In genomic region chr22:50268655-50269113, GRCh38 we compare ENCODE assay signal across 12 cellular contexts. TPM values are rescaled to one million over a fixed set of nuclear protein-coding genes. Genes with fewer than 3 reads are reported as not detected.
DNase-seq lines count a peak whose midpoint lies in the region; ATAC-seq and TF ChIP-seq lines count a peak whose summit lies in the region.
"Had no signal": no experiment of that assay in that cellular context is flagged by ENCODE, and none has a peak within 500 bp of the region (broad histone marks: within the 10 kb centered on the region; RNA-seq: fewer than 3 reads in every experiment).

No MANE protein-coding gene starts in this region.

- no peak for ATAC-seq in stimulated activated naive CD8-positive, alpha-beta T cell treated with anti-CD3 and anti-CD28 coated beads, Interleukin-15, amount 100 ng/mL, for 72 hours
- no peak for ATAC-seq in T-cell (replicated peaks in 1 of 4)
- ATAC-seq in GM18858 (IDR thresholded peaks at IDR 0.05; ENCODE audit: unreplicated experiment) = no peak
- ATAC-seq in GM21619 (IDR thresholded peaks at IDR 0.05; ENCODE audit: unreplicated experiment) = no peak
- ATAC-seq: foreskin keratinocyte had no signal

- CTCF ChIA-PET in T-cell (lab: Charles Lee) = no interaction called here

- H3K27ac Mint-ChIP-seq in stimulated activated naive CD8-positive, alpha-beta T cell treated with anti-CD3 and anti-CD28 coated beads, Interleukin-15, Interleukin-2, amounts not matched to agents 100 ng/mL and 50 ng/mL, for 24 hours = no peak overlapping the region
- no peak overlapping the region for H3K27ac Mint-ChIP-seq in stimulated activated naive CD8-positive, alpha-beta T cell treated with anti-CD3 and anti-CD28 coated beads, Interleukin-15, amount 100 ng/mL, for 72 hours
- H3K27ac Mint-ChIP-seq in T-cell (no peak overlapping the region), immature natural killer cell (no peak overlapping the region)

- peak overlapping the region; percentile 7 for H3K4me3 Mint-ChIP-seq in stimulated activated naive CD8-positive, alpha-beta T cell treated with anti-CD3 and anti-CD28 coated beads, Interleukin-15, Interleukin-2, amounts not matched to agents 100 ng/mL and 50 ng/mL, for 24 hours
- H3K4me3 Mint-ChIP-seq in stimulated activated naive CD8-positive, alpha-beta T cell treated with anti-CD3 and anti-CD28 coated beads, Interleukin-15, amount 100 ng/mL, for 72 hours = peak overlapping the region in 1 of 2 donors; percentile 0
- H3K4me3 Mint-ChIP-seq in T-cell (peak overlapping the region in 2 of 3 donors; percentile 28 to 68), immature natural killer cell (peak overlapping the region; percentile 10 to 76 (median 44))

- TF ChIP-seq CTCF in GM10266 (IDR thresholded peaks at IDR 0.05; ENCODE audit: control insufficient read depth, insufficient read depth, low read depth, missing control alignments) = no peak

- DNase-seq in stimulated activated naive CD8-positive, alpha-beta T cell treated with anti-CD3 and anti-CD28 coated beads, Interleukin-15, amount 100 ng/mL, for 72 hours = no peak
- no peak for DNase-seq in T-cell
- no peak for DNase-seq in immature natural killer cell
- no peak for DNase-seq in GM10266 (ENCODE audit: extremely low spot score)
- DNase-seq in activated effector memory CD4-positive, alpha-beta T cell treated with Interleukin-2 at 50 U/mL for 16 hours = no peak
- DNase-seq: activated CD4-positive, alpha-beta T cell treated with anti-CD3 and anti-CD28 coated beads, Interleukin-2, amount 50 U/mL, for 48 hours; foreskin keratinocyte; NCI-H1417; spleen had no signal

- H3K27me3 Mint-ChIP-seq in stimulated activated naive CD8-positive, alpha-beta T cell treated with anti-CD3 and anti-CD28 coated beads, Interleukin-15, Interleukin-2, amounts not matched to agents 100 ng/mL and 50 ng/mL, for 24 hours = no peaks in the 10 kb centered on the region
- H3K27me3 Mint-ChIP-seq in stimulated activated naive CD8-positive, alpha-beta T cell treated with anti-CD3 and anti-CD28 coated beads, Interleukin-15, amount 100 ng/mL, for 72 hours = peaks cover 47% of the 10 kb centered on the region
- peaks cover 0 to 3% of the 10 kb centered on the region in 2 donors for H3K27me3 Mint-ChIP-seq in T-cell
- H3K27me3 Mint-ChIP-seq in immature natural killer cell (ENCODE audit: low read depth in 3 of 3) = peaks cover 4 to 7% (median 5%) of the 10 kb centered on the region in 3 donors

- POLR2A ChIA-PET in T-cell (lab: Charles Lee) = no interaction called here

- no peaks in the 10 kb centered on the region for H3K36me3 Mint-ChIP-seq in stimulated activated naive CD8-positive, alpha-beta T cell treated with anti-CD3 and anti-CD28 coated beads, Interleukin-15, Interleukin-2, amounts not matched to agents 100 ng/mL and 50 ng/mL, for 24 hours (ENCODE audit: low read depth)
- no peaks in the 10 kb centered on the region for H3K36me3 Mint-ChIP-seq in T-cell
- H3K36me3 Mint-ChIP-seq in immature natural killer cell = no peaks in the 10 kb centered on the region

- H3K9me3 Mint-ChIP-seq in stimulated activated naive CD8-positive, alpha-beta T cell treated with anti-CD3 and anti-CD28 coated beads, Interleukin-15, Interleukin-2, amounts not matched to agents 100 ng/mL and 50 ng/mL, for 24 hours = no peaks in the 10 kb centered on the region
- H3K9me3 Mint-ChIP-seq in stimulated activated naive CD8-positive, alpha-beta T cell treated with anti-CD3 and anti-CD28 coated beads, Interleukin-15, amount 100 ng/mL, for 72 hours = no peaks in the 10 kb centered on the region
- H3K9me3 Mint-ChIP-seq in T-cell = no peaks in the 10 kb centered on the region
- no peaks in the 10 kb centered on the region for H3K9me3 Mint-ChIP-seq in immature natural killer cell

- peaks cover 12% of the 10 kb centered on the region for H3K4me1 Mint-ChIP-seq in stimulated activated naive CD8-positive, alpha-beta T cell treated with anti-CD3 and anti-CD28 coated beads, Interleukin-15, Interleukin-2, amounts not matched to agents 100 ng/mL and 50 ng/mL, for 24 hours (ENCODE audit: low read depth)
- peaks cover 29% of the 10 kb centered on the region for H3K4me1 Mint-ChIP-seq in stimulated activated naive CD8-positive, alpha-beta T cell treated with anti-CD3 and anti-CD28 coated beads, Interleukin-15, amount 100 ng/mL, for 72 hours
- peaks cover 7 to 20% (median 12%) of the 10 kb centered on the region in 3 donors for H3K4me1 Mint-ChIP-seq in T-cell
- peaks cover 0 to 10% of the 10 kb centered on the region in 2 donors for H3K4me1 Mint-ChIP-seq in immature natural killer cell

RNA-seq across cellular contexts. Expression of gene MAPK11, which starts 1.5 kb away (rescaled TPM):
- total RNA-seq in T-cell = 1 to 10 TPM; 3.5 to 8.9 (median 5.6) TPM
- under 1 TPM in 2 of 3 donors, not detected in 1; 0.12 to 0.22 TPM for polyA plus RNA-seq in immature natural killer cell

RNA-seq across cellular contexts. Expression of gene MAPK12, which starts 7.2 kb away (rescaled TPM):
- total RNA-seq in T-cell = 1 to 10 TPM; 1.7 to 3.1 (median 2.9) TPM
- under 1 TPM in 2 of 3 donors, not detected in 1; 0.13 to 0.31 TPM for polyA plus RNA-seq in immature natural killer cell

RNA-seq across cellular contexts. Expression of gene HDAC10, which starts 17.6 kb away (rescaled TPM):
- total RNA-seq in T-cell = 100 to 1,000 TPM; 101 to 152 (median 128) TPM
- 10 to 100 TPM in 2 of 3 donors, 1 to 10 TPM in 1; 10.0 to 13.4 (median 11.2) TPM for polyA plus RNA-seq in immature natural killer cell

RNA-seq across cellular contexts. Expression of gene TUBGCP6, which starts 23.9 kb away (rescaled TPM):
- total RNA-seq in T-cell = 100 to 1,000 TPM; 129 to 144 (median 132) TPM
- 10 to 100 TPM in 2 of 3 donors, 1 to 10 TPM in 1; 5.2 to 18.0 (median 12.4) TPM for polyA plus RNA-seq in immature natural killer cell

RNA-seq across cellular contexts. Expression of gene PLXNB2, which starts 38.8 kb away (rescaled TPM):
- total RNA-seq in T-cell = 10 to 100 TPM in 1 of 5 donors, 1 to 10 TPM in 4; 4.3 to 11.8 (median 6.5) TPM
- polyA plus RNA-seq in immature natural killer cell = 1 to 10 TPM in 2 of 3 donors, not detected in 1; 1.1 to 1.6 TPM
